In genomic region chr16:84086357-84086756, GRCh38 we compare ENCODE assay signal across 16 cellular contexts. TPM values are rescaled to one million over a fixed set of nuclear protein-coding genes. Genes with fewer than 3 reads are reported as not detected.
DNase-seq lines count a peak whose midpoint lies in the region; ATAC-seq, FAIRE-seq and TF ChIP-seq lines count a peak whose summit lies in the region.
"Had no signal": no experiment of that assay in that cellular context is flagged by ENCODE, and none has a peak within 500 bp of the region (broad histone marks: within the 10 kb centered on the region; RNA-seq: fewer than 3 reads in every experiment).

No MANE protein-coding gene starts in this region.

- peak overlapping the region; percentile 55 for H3K27ac Mint-ChIP-seq in activated CD4-positive, alpha-beta T cell treated with anti-CD3 and anti-CD28 coated beads for 36 hours
- no peak overlapping the region for H3K27ac Mint-ChIP-seq in activated CD4-positive, alpha-beta T cell treated with anti-CD3 and anti-CD28 coated beads, Interleukin-2, amount 10 ng/mL, durations not matched to agents 7 days and 5 days
- peak overlapping the region; percentile 89 for H3K27ac Mint-ChIP-seq in neural crest cell (ENCODE audit: unreplicated experiment)

- no peaks in the 10 kb centered on the region for H3K9me3 Mint-ChIP-seq in activated CD4-positive, alpha-beta T cell treated with anti-CD3 and anti-CD28 coated beads for 36 hours (ENCODE audit: low read depth)
- H3K9me3 Mint-ChIP-seq in activated CD4-positive, alpha-beta T cell treated with anti-CD3 and anti-CD28 coated beads, Interleukin-2, amount 10 ng/mL, durations not matched to agents 7 days and 5 days, result no peaks in the 10 kb centered on the region
- H3K9me3 Mint-ChIP-seq in neural crest cell, result no peaks in the 10 kb centered on the region
- H3K9me3 Mint-ChIP-seq: IgD-negative memory B cell had no signal

- RAD21 ChIA-PET in GM12878 (lab: Charles Lee; ENCODE audit: unreplicated experiment), result interaction anchor here (0.7 to 7.3 kb wide), 5 partner anchors 21 to 101 kb away, joined by 3 to 49 read pairs (median 9); partner anchors contain the start of genes MBTPS1 and TAF1C

- H4K20me1 ChIP-seq in GM12878 (ENCODE audit: control insufficient read depth, insufficient read depth), result peaks cover 10% of the 10 kb centered on the region

- FAIRE-seq in GM12878 (lab: Jason Lieb, UNC), result no peak

- in situ Hi-C loops in GM12878 (cut with MboI), result loop anchor here (5.0 kb wide), 2 partner anchors 56 to 101 kb away; partner anchors contain the start of gene TAF1C

- no peak overlapping the region for H2AFZ ChIP-seq in GM12878 (ENCODE audit: control insufficient read depth, low read depth, low read length)

- no peak for ATAC-seq in activated CD4-positive, alpha-beta T cell treated with anti-CD3 and anti-CD28 coated beads for 36 hours
- ATAC-seq in GM12878, result no peak
- ATAC-seq: A549, psoas muscle had no signal

- peaks cover 18 to 43% of the 10 kb centered on the region in 2 experiments for H3K36me3 ChIP-seq in GM12878 (ENCODE audit: control insufficient read depth in 2 of 2, insufficient read depth in 2 of 2, low read length in 1 of 2)
- peaks cover 11 to 98% (median 58%) of the 10 kb centered on the region in 3 donors for H3K36me3 ChIP-seq in esophagus squamous epithelium

- BruUV-seq in GM12878 (replicated peaks; lab: Mats Ljungman, UMichigan), result no TSS peak

- TF ChIP-seq CTCF in GM12878 (IDR thresholded peaks at IDR 0.05 in 2 of 3, conservative IDR thresholded peaks at IDR 0.05 in 1 of 3; ENCODE audit: control insufficient read depth in 2 of 3, extremely low read depth in 1 of 3, insufficient read depth in 1 of 3, low read depth in 3 of 3, low read length in 3 of 3) (no peak), neural crest cell (conservative IDR thresholded peaks at IDR 0.05) (no peak), esophagus squamous epithelium (IDR thresholded peaks at IDR 0.05) (no peak)

- no peak for DNase-seq in activated CD4-positive, alpha-beta T cell treated with anti-CD3 and anti-CD28 coated beads for 36 hours
- DNase-seq in activated CD4-positive, alpha-beta T cell treated with anti-CD3 and anti-CD28 coated beads, Interleukin-2, amount 10 ng/mL, durations not matched to agents 7 days and 5 days, result no peak
- DNase-seq in GM12878 (ENCODE audit: low read depth, low spot score), result no peak
- no peak for DNase-seq in neural crest cell (ENCODE audit: low read depth, low spot score)
- DNase-seq in esophagus squamous epithelium (lab: John Stamatoyannopoulos, UW), result no peak
- DNase-seq in effector CD4-positive, alpha-beta T cell, result no peak
- DNase-seq: aorta; foreskin fibroblast; midbrain; NCI-H526; psoas muscle; SHP77; stimulated activated CD4-positive, alpha-beta T cell treated with anti-CD3 and anti-CD28 coated beads, Interleukin-2, amount 100 ng/mL, for 24 hours had no signal

- H3K27ac ChIP-seq in GM12878 (ENCODE audit: control insufficient read depth, insufficient read depth) (peak overlapping the region; percentile 8; the same call in 1 of the 2 replicates), esophagus squamous epithelium (no peak overlapping the region)
- H3K27ac ChIP-seq: A549, psoas muscle, vagina had no signal

- intact Hi-C loops in activated CD4-positive, alpha-beta T cell treated with anti-CD3 and anti-CD28 coated beads for 36 hours (cut with DNase I, micrococcal nuclease), result loop anchor here in 1 of 2 experiments (10.0 kb wide), 1 partner anchor 418 kb away; the partner anchor contains the start of gene MEAK7
- intact Hi-C loops in GM12878 (cut with micrococcal nuclease; ENCODE audit: unreplicated experiment), result loop anchor here (5.0 kb wide), 1 partner anchor 221 kb away; no protein-coding TSS in a partner anchor
- intact Hi-C loops in esophagus squamous epithelium (cut with DNase I), result loop anchor here (10.0 kb wide), 1 partner anchor 98 kb away; the partner anchor contains the start of gene TAF1C

- POLR2A ChIA-PET in activated CD4-positive, alpha-beta T cell treated with anti-CD3 and anti-CD28 coated beads for 36 hours (lab: Charles Lee), result no interaction called here
- POLR2A ChIA-PET in activated CD4-positive, alpha-beta T cell treated with anti-CD3 and anti-CD28 coated beads, Interleukin-2, amount 10 ng/mL, durations not matched to agents 7 days and 5 days (lab: Charles Lee), result interaction anchor here (0.6 kb wide), 1 partner anchor 98 kb away, joined by 3 read pairs; no protein-coding TSS in a partner anchor
- POLR2A ChIA-PET in GM12878 (lab: Charles Lee), result no interaction called here

- no peak for TF ChIP-seq RAD21 in GM12878 (IDR thresholded peaks at IDR 0.05; ENCODE audit: insufficient read depth, low read depth, low read length)

- TF ChIP-seq POLR2A in GM12878 (IDR thresholded peaks at IDR 0.05; ENCODE audit: low read depth, low read length) (no peak), esophagus squamous epithelium (IDR thresholded peaks at IDR 0.05) (no peak)

- WGBS in GM12878 (ENCODE audit: insufficient coverage, insufficient replicate concordance, low lambda C conversion rate, missing lambda C conversion rate), result 96% methylated on average over 13 of the region's 13 CpGs
- WGBS in esophagus squamous epithelium, 2 donors, result 79 to 82% methylated on average over 5 to 10 of the region's 13 CpGs

- no peaks in the 10 kb centered on the region for H3K79me2 ChIP-seq in GM12878 (ENCODE audit: control insufficient read depth, insufficient read depth, low read length)

- H3K4me3 Mint-ChIP-seq in activated CD4-positive, alpha-beta T cell treated with anti-CD3 and anti-CD28 coated beads for 36 hours, result no peak overlapping the region
- H3K4me3 Mint-ChIP-seq in activated CD4-positive, alpha-beta T cell treated with anti-CD3 and anti-CD28 coated beads, Interleukin-2, amount 10 ng/mL, durations not matched to agents 7 days and 5 days, result no peak overlapping the region
- H3K4me3 Mint-ChIP-seq in neural crest cell, result no peak overlapping the region
- H3K4me3 Mint-ChIP-seq: IgD-negative memory B cell had no signal

- H3K4me1 ChIP-seq in GM12878 (ENCODE audit: control insufficient read depth, insufficient read depth, low read length), result peaks cover 49% of the 10 kb centered on the region
- no peaks in the 10 kb centered on the region for H3K4me1 ChIP-seq in esophagus squamous epithelium
- H3K4me1 ChIP-seq: A549, psoas muscle, vagina had no signal

- TF ChIP-seq EP300 in GM12878 (IDR thresholded peaks at IDR 0.05; ENCODE audit: borderline replicate concordance in 1 of 2, control insufficient read depth in 1 of 2, low read depth in 2 of 2, low read length in 2 of 2), result no peak

- H3K4me3 ChIP-seq in GM12878 (no peak overlapping the region), esophagus squamous epithelium (no peak overlapping the region)
- H3K4me3 ChIP-seq: A549, psoas muscle, vagina had no signal

- H3K27me3 ChIP-seq in GM12878 (replicated peaks in 1 of 2; ENCODE audit: control insufficient read depth in 2 of 2, insufficient read depth in 2 of 2, low read length in 1 of 2) (no peaks in the 10 kb centered on the region), esophagus squamous epithelium (no peaks in the 10 kb centered on the region)
- H3K27me3 ChIP-seq: vagina had no signal

- H3K4me1 Mint-ChIP-seq in activated CD4-positive, alpha-beta T cell treated with anti-CD3 and anti-CD28 coated beads for 36 hours, result peaks cover 43% of the 10 kb centered on the region
- peaks cover 51% of the 10 kb centered on the region for H3K4me1 Mint-ChIP-seq in activated CD4-positive, alpha-beta T cell treated with anti-CD3 and anti-CD28 coated beads, Interleukin-2, amount 10 ng/mL, durations not matched to agents 7 days and 5 days
- no peaks in the 10 kb centered on the region for H3K4me1 Mint-ChIP-seq in neural crest cell

- CTCF ChIA-PET in activated CD4-positive, alpha-beta T cell treated with anti-CD3 and anti-CD28 coated beads for 36 hours (lab: Charles Lee), result interaction anchor here (0.6 to 8.0 kb wide), 11 partner anchors 9 to 166 kb away, joined by 3 to 100 read pairs (median 4); partner anchors contain the start of genes ADAD2, MBTPS1, SLC38A8 and TAF1C
- CTCF ChIA-PET in activated CD4-positive, alpha-beta T cell treated with anti-CD3 and anti-CD28 coated beads, Interleukin-2, amount 10 ng/mL, durations not matched to agents 7 days and 5 days (lab: Charles Lee), result interaction anchor here (4.9 kb wide), 1 partner anchor 100 kb away, joined by 26 read pairs; the partner anchor contains the start of gene TAF1C
- CTCF ChIA-PET in GM12878 (lab: Yijun Ruan, JAX), result interaction anchor here (0.6 to 7.9 kb wide), 12 partner anchors 20 to 421 kb away, joined by 3 to 102 read pairs (median 6); partner anchors contain the start of genes ADAD2, MBTPS1 and TAF1C

- H3K27me3 Mint-ChIP-seq in activated CD4-positive, alpha-beta T cell treated with anti-CD3 and anti-CD28 coated beads for 36 hours, result no peaks in the 10 kb centered on the region
- H3K27me3 Mint-ChIP-seq in activated CD4-positive, alpha-beta T cell treated with anti-CD3 and anti-CD28 coated beads, Interleukin-2, amount 10 ng/mL, durations not matched to agents 7 days and 5 days, result no peaks in the 10 kb centered on the region
- no peaks in the 10 kb centered on the region for H3K27me3 Mint-ChIP-seq in neural crest cell (ENCODE audit: low read depth)
- H3K27me3 Mint-ChIP-seq: IgD-negative memory B cell had no signal

- H3K9ac ChIP-seq in GM12878 (ENCODE audit: control insufficient read depth, insufficient read depth, low read length), result no peak overlapping the region

- peak overlapping the region; percentile 49 for H3K4me2 ChIP-seq in GM12878 (ENCODE audit: control insufficient read depth, insufficient read depth)
- H3K4me2 ChIP-seq: A549 had no signal

- H3K36me3 Mint-ChIP-seq in activated CD4-positive, alpha-beta T cell treated with anti-CD3 and anti-CD28 coated beads for 36 hours (ENCODE audit: low read depth), result peaks cover 39% of the 10 kb centered on the region
- peaks cover 42% of the 10 kb centered on the region for H3K36me3 Mint-ChIP-seq in activated CD4-positive, alpha-beta T cell treated with anti-CD3 and anti-CD28 coated beads, Interleukin-2, amount 10 ng/mL, durations not matched to agents 7 days and 5 days (ENCODE audit: low read depth)
- peaks cover 3% of the 10 kb centered on the region for H3K36me3 Mint-ChIP-seq in neural crest cell (ENCODE audit: low read depth)

- SMC1A ChIA-PET in GM12878 (lab: Charles Lee; ENCODE audit: uncharacterized antibody, unreplicated experiment), result interaction anchor here (0.9 to 7.1 kb wide), 9 partner anchors 17 to 101 kb away, joined by 3 to 61 read pairs (median 5); partner anchors contain the start of genes MBTPS1 and TAF1C

- H3K9me3 ChIP-seq in GM12878 (replicated peaks; ENCODE audit: control insufficient read depth, insufficient read depth, low read length), result no peaks in the 10 kb centered on the region
- H3K9me3 ChIP-seq in esophagus squamous epithelium, result no peaks in the 10 kb centered on the region
- H3K9me3 ChIP-seq: A549, psoas muscle, vagina had no signal

RNA-seq across cellular contexts. Expression of gene MBTPS1, which starts 30.4 kb away (rescaled TPM):
- total RNA-seq in activated CD4-positive, alpha-beta T cell treated with anti-CD3 and anti-CD28 coated beads for 36 hours, result 10 to 100 TPM; 32.0 to 32.2 TPM
- 10 to 100 TPM; 57.3 to 61.9 TPM for total RNA-seq in activated CD4-positive, alpha-beta T cell treated with anti-CD3 and anti-CD28 coated beads, Interleukin-2, amount 10 ng/mL, durations not matched to agents 7 days and 5 days
- 193 and 215 TPM in 2 replicates for total RNA-seq in GM12878 (2013; cell fraction: nucleolus; rRNA removed)
- total RNA-seq in GM12878 (2014; rRNA removed) (37.5 and 39.5 TPM in 2 replicates), GM12878 (2014; rRNA removed; fragmentation: Illumina TruSeq; extraction: Trizol) (21.9 and 23.7 TPM in 2 replicates), GM12878 (2021) (28.1 and 37.5 TPM in 2 replicates), neural crest cell (53.8 and 59.0 TPM in 2 replicates), esophagus squamous epithelium (10 to 100 TPM; 36.3 to 77.6 (median 53.0) TPM)
- polyA plus RNA-seq in GM12878 (2011; ENCODE audit: low read depth), result 16.7 TPM
- polyA plus RNA-seq in GM12878 (2011; rRNA removed) (39.5 and 43.9 TPM in 2 replicates), GM12878 (2014; fragmentation: Illumina TruSeq; extraction: Trizol) (24.9 and 28.7 TPM in 2 replicates), GM12878 (2014; fragmentation: Nextera tagmentation; extraction: Ambion mirVana) (1 to 10 TPM; 1.3 to 3.3 TPM), GM12878 (2014; rRNA removed) (33.8 and 34.6 TPM in 2 replicates), GM12878 (2016; fragmentation: Nextera tagmentation; extraction: Ambion mirVana) (10 to 100 TPM; 35.9 to 37.4 TPM)
- 31.3 and 41.1 TPM in 2 replicates for polyA plus RNA-seq in GM12878 (2011; cell fraction: cytosol; rRNA removed)
- polyA plus RNA-seq in GM12878 (2011; cell fraction: nucleus; rRNA removed), result 117 and 119 TPM in 2 replicates
- polyA plus RNA-seq in GM12878 (2012), result 27.7 and 30.7 TPM in 2 replicates
- 63.2 and 68.7 TPM in 2 replicates for polyA minus RNA-seq in GM12878 (2011; rRNA and poly(A)+ RNA removed)
- 17.4 and 20.7 TPM in 2 replicates for polyA minus RNA-seq in GM12878 (2011; cell fraction: cytosol; rRNA and poly(A)+ RNA removed)
- polyA minus RNA-seq in GM12878 (2011; cell fraction: nucleus; rRNA and poly(A)+ RNA removed), result 88.0 and 117 TPM in 2 replicates

RNA-seq across cellular contexts. Expression of gene SLC38A8, which starts 43.8 kb away (rescaled TPM):
- not detected for total RNA-seq in activated CD4-positive, alpha-beta T cell treated with anti-CD3 and anti-CD28 coated beads for 36 hours
- total RNA-seq in activated CD4-positive, alpha-beta T cell treated with anti-CD3 and anti-CD28 coated beads, Interleukin-2, amount 10 ng/mL, durations not matched to agents 7 days and 5 days, result not detected
- not detected in 2 replicates for total RNA-seq in GM12878 (2013; cell fraction: nucleolus; rRNA removed)
- total RNA-seq in GM12878 (2014; rRNA removed) (not detected in 2 replicates), GM12878 (2014; rRNA removed; fragmentation: Illumina TruSeq; extraction: Trizol) (not detected in 2 replicates), GM12878 (2021) (not detected in 2 replicates), neural crest cell (not detected in 2 replicates), esophagus squamous epithelium (not detected)
- not detected for polyA plus RNA-seq in GM12878 (2011; ENCODE audit: low read depth)
- polyA plus RNA-seq in GM12878 (2011; rRNA removed) (not detected in 2 replicates), GM12878 (2014; fragmentation: Illumina TruSeq; extraction: Trizol) (not detected in 2 replicates), GM12878 (2014; fragmentation: Nextera tagmentation; extraction: Ambion mirVana) (not detected), GM12878 (2014; rRNA removed) (not detected in 2 replicates), GM12878 (2016; fragmentation: Nextera tagmentation; extraction: Ambion mirVana) (not detected)
- not detected in 2 replicates for polyA plus RNA-seq in GM12878 (2011; cell fraction: cytosol; rRNA removed)
- polyA plus RNA-seq in GM12878 (2011; cell fraction: nucleus; rRNA removed), result not detected in 2 replicates
- not detected in 2 replicates for polyA plus RNA-seq in GM12878 (2012)
- polyA minus RNA-seq in GM12878 (2011; rRNA and poly(A)+ RNA removed), result not detected in 2 replicates
- not detected in 2 replicates for polyA minus RNA-seq in GM12878 (2011; cell fraction: cytosol; rRNA and poly(A)+ RNA removed)
- polyA minus RNA-seq in GM12878 (2011; cell fraction: nucleus; rRNA and poly(A)+ RNA removed), result not detected in 2 replicates
- total RNA-seq: aorta, vagina had no signal
- polyA plus RNA-seq: A549, aorta, IgD-negative memory B cell had no signal

RNA-seq across cellular contexts. Expression of gene HSDL1, which starts 58.6 kb away (rescaled TPM):
- total RNA-seq in activated CD4-positive, alpha-beta T cell treated with anti-CD3 and anti-CD28 coated beads for 36 hours, result 10 to 100 TPM in 1 of 2 experiments, 1 to 10 TPM in 1; 7.4 to 11.4 TPM
- 10 to 100 TPM in 1 of 2 experiments, 1 to 10 TPM in 1; 8.8 to 10.6 TPM for total RNA-seq in activated CD4-positive, alpha-beta T cell treated with anti-CD3 and anti-CD28 coated beads, Interleukin-2, amount 10 ng/mL, durations not matched to agents 7 days and 5 days
- 15.6 and 18.8 TPM in 2 replicates for total RNA-seq in GM12878 (2013; cell fraction: nucleolus; rRNA removed)
- total RNA-seq in GM12878 (2014; rRNA removed) (5.5 and 7.8 TPM in 2 replicates), GM12878 (2014; rRNA removed; fragmentation: Illumina TruSeq; extraction: Trizol) (5.5 and 5.6 TPM in 2 replicates), GM12878 (2021) (5.5 and 6.8 TPM in 2 replicates), neural crest cell (68.2 TPM in 2 replicates), esophagus squamous epithelium (1 to 10 TPM; 5.0 to 9.7 (median 8.6) TPM)
- 4.1 TPM for polyA plus RNA-seq in GM12878 (2011; ENCODE audit: low read depth)
- polyA plus RNA-seq in GM12878 (2011; rRNA removed) (13.4 and 17.4 TPM in 2 replicates), GM12878 (2014; fragmentation: Illumina TruSeq; extraction: Trizol) (7.0 and 10.6 TPM in 2 replicates), GM12878 (2014; fragmentation: Nextera tagmentation; extraction: Ambion mirVana) (1 to 10 TPM; 2.0 to 3.6 TPM), GM12878 (2014; rRNA removed) (5.6 and 7.5 TPM in 2 replicates), GM12878 (2016; fragmentation: Nextera tagmentation; extraction: Ambion mirVana) (1 to 10 TPM; 4.4 to 5.7 TPM)
- polyA plus RNA-seq in GM12878 (2011; cell fraction: cytosol; rRNA removed), result 5.6 and 8.1 TPM in 2 replicates
- polyA plus RNA-seq in GM12878 (2011; cell fraction: nucleus; rRNA removed), result 13.9 and 17.2 TPM in 2 replicates
- 6.3 and 7.9 TPM in 2 replicates for polyA plus RNA-seq in GM12878 (2012)
- polyA minus RNA-seq in GM12878 (2011; rRNA and poly(A)+ RNA removed), result 8.8 and 12.1 TPM in 2 replicates
- polyA minus RNA-seq in GM12878 (2011; cell fraction: cytosol; rRNA and poly(A)+ RNA removed), result 2.8 and 3.0 TPM in 2 replicates
- polyA minus RNA-seq in GM12878 (2011; cell fraction: nucleus; rRNA and poly(A)+ RNA removed), result 3.4 and 5.8 TPM in 2 replicates

RNA-seq across cellular contexts. Expression of gene DNAAF1, which starts 58.8 kb away (rescaled TPM):
- total RNA-seq in activated CD4-positive, alpha-beta T cell treated with anti-CD3 and anti-CD28 coated beads for 36 hours, result under 1 TPM in 1 of 2 experiments, not detected in 1; 0.39 TPM
- total RNA-seq in activated CD4-positive, alpha-beta T cell treated with anti-CD3 and anti-CD28 coated beads, Interleukin-2, amount 10 ng/mL, durations not matched to agents 7 days and 5 days, result under 1 TPM in 1 of 2 experiments, not detected in 1; 0.25 TPM
- not detected in 2 replicates for total RNA-seq in GM12878 (2013; cell fraction: nucleolus; rRNA removed)
- not detected in 2 replicates for total RNA-seq in GM12878 (2014; rRNA removed)
- total RNA-seq in GM12878 (2014; rRNA removed; fragmentation: Illumina TruSeq; extraction: Trizol), result not detected in 2 replicates
- total RNA-seq in GM12878 (2021), result not detected in 2 replicates
- not detected for polyA plus RNA-seq in GM12878 (2011; ENCODE audit: low read depth)
- polyA plus RNA-seq in GM12878 (2011; rRNA removed), result not detected in 2 replicates
- polyA plus RNA-seq in GM12878 (2011; cell fraction: cytosol; rRNA removed), result not detected in 2 replicates
- polyA plus RNA-seq in GM12878 (2011; cell fraction: nucleus; rRNA removed), result not detected in 2 replicates
- 0.30 and 1.2 TPM in 2 replicates for polyA plus RNA-seq in GM12878 (2012)
- 0.04 TPM in 1 of 2 replicates, not detected in the other for polyA plus RNA-seq in GM12878 (2014; fragmentation: Illumina TruSeq; extraction: Trizol)
- polyA plus RNA-seq in GM12878 (2014; fragmentation: Nextera tagmentation; extraction: Ambion mirVana), result under 1 TPM; 0.02 to 0.11 TPM
- not detected in 2 replicates for polyA plus RNA-seq in GM12878 (2014; rRNA removed)
- under 1 TPM in 1 of 2 experiments, not detected in 1; 0.76 TPM for polyA plus RNA-seq in GM12878 (2016; fragmentation: Nextera tagmentation; extraction: Ambion mirVana)
- polyA minus RNA-seq in GM12878 (2011; rRNA and poly(A)+ RNA removed), result not detected in 2 replicates
- not detected in 2 replicates for polyA minus RNA-seq in GM12878 (2011; cell fraction: cytosol; rRNA and poly(A)+ RNA removed)
- polyA minus RNA-seq in GM12878 (2011; cell fraction: nucleus; rRNA and poly(A)+ RNA removed), result not detected in 2 replicates
- total RNA-seq in neural crest cell, result 0.20 and 0.35 TPM in 2 replicates
- total RNA-seq in esophagus squamous epithelium, result under 1 TPM in 1 of 4 donors, not detected in 3; under 0.01 TPM
- total RNA-seq: psoas muscle, vagina had no signal
- polyA plus RNA-seq: IgD-negative memory B cell had no signal
